In the genomic region with DNA sequence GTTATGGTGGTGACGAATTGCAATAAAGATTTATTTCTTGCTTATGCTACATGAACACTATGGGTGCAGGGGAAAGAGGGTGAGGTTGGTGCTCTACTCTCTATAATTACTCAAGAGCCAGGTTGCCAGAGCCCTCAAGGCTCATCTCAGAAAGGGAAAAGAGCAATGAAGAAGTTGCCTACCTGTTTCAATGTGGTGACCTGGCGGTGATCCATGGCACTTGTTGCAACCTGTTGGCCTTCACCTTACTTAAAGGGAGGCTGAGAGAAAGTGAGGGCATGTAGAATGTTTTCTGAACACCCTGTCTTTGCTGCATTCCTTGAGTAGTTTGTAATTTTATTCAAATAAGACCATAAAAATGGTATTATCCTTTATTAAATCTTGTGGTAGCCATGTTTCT, we compare ENCODE assay signal across 15 cellular contexts.
DNase-seq lines count a peak whose midpoint lies in the region; ATAC-seq and TF ChIP-seq lines count a peak whose summit lies in the region.
"Had no signal": no experiment of that assay in that cellular context is flagged by ENCODE, and none has a peak within 500 bp of the region (broad histone marks: within the 10 kb centered on the region; RNA-seq: fewer than 3 reads in every experiment).

No MANE protein-coding gene starts in this region.

- no peak for TF ChIP-seq EP300 in upper lobe of left lung (IDR thresholded peaks at IDR 0.05)

- DNase-seq in NCI-H69 (lab: John Stamatoyannopoulos, UW): peak; percentile 27
- DNase-seq in mammary epithelial cell: peak; percentile 3
- peak; percentile 1 for DNase-seq in fibroblast of mammary gland (ENCODE audit: low read depth)
- DNase-seq in occipital lobe (lab: John Stamatoyannopoulos, UW): no peak
- no peak for DNase-seq in upper lobe of left lung
- no peak for DNase-seq in mucosa of descending colon
- DNase-seq: C1 segment of cervical spinal cord; Calu3; CD4-positive, alpha-beta memory T cell; COR-L47; DMS53; DMS79 treated with DMSO at 0.1 percent for 48 hours; GF-D8 had no signal

- H3K4me2 ChIP-seq in mammary epithelial cell (ENCODE audit: insufficient read depth, low read depth, low read length): no peak overlapping the region
- H3K4me2 ChIP-seq: GM23338 had no signal

- H3K79me2 ChIP-seq in mammary epithelial cell (ENCODE audit: insufficient read depth, low read length): no peaks in the 10 kb centered on the region

- no peaks in the 10 kb centered on the region for H3K36me3 ChIP-seq in mammary epithelial cell (ENCODE audit: insufficient read depth, low read length)
- H3K36me3 ChIP-seq in upper lobe of left lung: no peaks in the 10 kb centered on the region
- no peaks in the 10 kb centered on the region for H3K36me3 ChIP-seq in mucosa of descending colon (ENCODE audit: low read depth)
- H3K36me3 ChIP-seq: HAP-1 had no signal

- intact Hi-C loops in mammary epithelial cell (cut with micrococcal nuclease) (no loop called here), mucosa of descending colon (cut with DNase I, micrococcal nuclease) (no loop called here)

- H3K4me1 ChIP-seq in mammary epithelial cell (ENCODE audit: insufficient read depth, low read length) (no peaks in the 10 kb centered on the region), upper lobe of left lung (no peaks in the 10 kb centered on the region), mucosa of descending colon (ENCODE audit: low read depth) (no peaks in the 10 kb centered on the region)

- no peak overlapping the region for H3K9ac ChIP-seq in mammary epithelial cell (ENCODE audit: insufficient read depth, low read length)

- no peak for TF ChIP-seq POLR2A in upper lobe of left lung (IDR thresholded peaks at IDR 0.05)

- CTCF ChIA-PET in mammary epithelial cell (lab: Charles Lee; ENCODE audit: low non-redundant PET): no interaction called here

- no peak for ATAC-seq in upper lobe of left lung (ENCODE audit: low FRiP score in 2 of 2)
- no peak for ATAC-seq in mucosa of descending colon
- ATAC-seq: GM23338 had no signal

- H3K27me3 ChIP-seq in mammary epithelial cell (ENCODE audit: insufficient read depth, low read length) (no peaks in the 10 kb centered on the region), upper lobe of left lung (no peaks in the 10 kb centered on the region)

- no peak overlapping the region for H3K4me3 ChIP-seq in mammary epithelial cell (replicated peaks in 1 of 3; ENCODE audit: insufficient read depth in 1 of 3, low read depth in 2 of 3, low read length in 3 of 3)
- H3K4me3 ChIP-seq in fibroblast of mammary gland (ENCODE audit: control insufficient read depth, low read depth, low read length): no peak overlapping the region
- H3K4me3 ChIP-seq in upper lobe of left lung: no peak overlapping the region
- no peak overlapping the region for H3K4me3 ChIP-seq in mucosa of descending colon
- H3K4me3 ChIP-seq: GM23338, HAP-1 had no signal

- H2AFZ ChIP-seq in mammary epithelial cell (ENCODE audit: low read depth, low read length): no peak overlapping the region
- H2AFZ ChIP-seq: GM23338 had no signal

- dilution Hi-C loops in mammary epithelial cell (cut with HindIII; ENCODE audit: low sequenced_read_pairs): no loop called here

- 80% methylated on average over 2 of the region's 2 CpGs for WGBS in mammary epithelial cell (ENCODE audit: low coverage, missing lambda C conversion rate)
- WGBS in upper lobe of left lung, 2 donors: 89 to 95% methylated on average over 2 of the region's 2 CpGs

- in situ Hi-C loops in mammary epithelial cell (cut with MboI; ENCODE audit: low sequenced_read_pairs in 2 of 2): no loop called here

- H3K27ac ChIP-seq in mammary epithelial cell (ENCODE audit: insufficient read depth, low read depth, low read length) (no peak overlapping the region), upper lobe of left lung (no peak overlapping the region)

- no TSS peak for BruUV-seq in mammary epithelial cell (replicated peaks; lab: Mats Ljungman, UMichigan)

- no peaks in the 10 kb centered on the region for H3K9me3 ChIP-seq in mammary epithelial cell (replicated peaks; ENCODE audit: insufficient read depth, low read length)
- no peaks in the 10 kb centered on the region for H3K9me3 ChIP-seq in upper lobe of left lung
- H3K9me3 ChIP-seq in mucosa of descending colon: no peaks in the 10 kb centered on the region
- H3K9me3 ChIP-seq: HAP-1 had no signal

- no peaks in the 10 kb centered on the region for H4K20me1 ChIP-seq in mammary epithelial cell (ENCODE audit: insufficient read depth, low read length)

- TF ChIP-seq CTCF in mammary epithelial cell (conservative IDR thresholded peaks at IDR 0.05 in 1 of 2, IDR thresholded peaks at IDR 0.05 in 1 of 2; ENCODE audit: extremely low read depth in 1 of 2, insufficient read depth in 1 of 2, low read depth in 1 of 2, low read length in 2 of 2) (no peak), fibroblast of mammary gland (conservative IDR thresholded peaks at IDR 0.05; ENCODE audit: control insufficient read depth, insufficient read depth, low read depth, low read length) (no peak), upper lobe of left lung (IDR thresholded peaks at IDR 0.05) (no peak), mucosa of descending colon (IDR thresholded peaks at IDR 0.05) (no peak)

Comparison
In these comparisons a context has a peak if more than half of its experiments do, and no peak if none do; other contexts are left out.
1. DNase-seq: peak in NCI-H69 (single experiment), mammary epithelial cell (single experiment) and fibroblast of mammary gland (single experiment); none in occipital lobe (single experiment), upper lobe of left lung (0 of 2) and mucosa of descending colon (0 of 3).